ENCODE assay signal across 18 cellular contexts in the genomic region with DNA sequence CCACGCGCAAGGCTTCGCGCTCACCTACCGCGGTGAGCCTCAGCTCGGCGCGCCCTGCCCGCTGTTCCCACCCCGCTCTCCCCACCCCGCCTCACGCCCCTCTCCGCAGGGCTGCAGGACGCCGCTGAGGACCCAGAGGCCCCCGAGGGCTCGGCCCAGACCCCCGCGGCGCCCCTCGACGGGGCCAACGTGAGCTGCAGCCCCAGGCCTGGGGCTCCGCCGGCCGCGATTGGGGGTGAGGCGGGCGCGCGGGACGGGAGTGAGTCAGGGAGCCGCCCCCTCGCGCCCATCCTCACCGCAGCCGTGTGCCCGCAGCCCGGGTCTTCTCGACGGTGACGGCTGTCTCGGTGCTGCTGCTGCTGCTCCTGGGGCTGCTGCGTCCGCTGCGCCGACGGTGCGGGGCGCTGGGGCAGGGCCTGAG. TPM values are rescaled to one million over a fixed set of nuclear protein-coding genes. Genes with fewer than 3 reads are reported as not detected.
DNase-seq lines count a peak whose midpoint lies in the region; ATAC-seq and TF ChIP-seq lines count a peak whose summit lies in the region.
"Had no signal": no experiment of that assay in that cellular context is flagged by ENCODE, and none has a peak within 500 bp of the region (broad histone marks: within the 10 kb centered on the region; RNA-seq: fewer than 3 reads in every experiment).

No MANE protein-coding gene starts in this region.

- H3K9ac ChIP-seq in BLaER1 treated with 17β-estradiol and CSF1 and Interleukin-3, amounts not matched to agents 10 nM and 100 nM = peak overlapping the region in 4 of 11 experiments; percentile 86 to 92 (median 90); a peak in 2 of 22 replicates
- no peak overlapping the region for H3K9ac ChIP-seq in OCI-LY1 (ENCODE audit: low read length)
- no peak overlapping the region for H3K9ac ChIP-seq in mesenchymal stem cell (ENCODE audit: low read length)
- H3K9ac ChIP-seq: KMS-11 had no signal

- no peak overlapping the region for H3K18ac ChIP-seq in mesenchymal stem cell (ENCODE audit: low read depth in 1 of 2, low read length in 2 of 2)

- H3K9me2 ChIP-seq in OCI-LY1 (ENCODE audit: low read depth, low read length) = no peaks in the 10 kb centered on the region

- whole genome bisulfite sequencing in mesenchymal stem cell = 68% methylated on average over 50 of the region's 51 CpGs

- no peak overlapping the region for H3K4me3 ChIP-seq in BLaER1 treated with 17β-estradiol and CSF1 and Interleukin-3, amounts not matched to agents 10 nM and 100 nM
- H3K4me3 ChIP-seq in OCI-LY1 (ENCODE audit: low read depth, low read length, poor library complexity, severe bottlenecking) (peak overlapping the region; percentile 23), mesenchymal stem cell (ENCODE audit: insufficient read depth in 1 of 2, low read depth in 1 of 2, low read length in 2 of 2) (no peak overlapping the region)
- H3K4me3 ChIP-seq: body of pancreas, SJSA1 had no signal

- H2BK120ac ChIP-seq in mesenchymal stem cell (ENCODE audit: low read depth, low read length) = no peak overlapping the region

- H3K4me1 ChIP-seq in BLaER1 treated with 17β-estradiol and CSF1 and Interleukin-3, amounts not matched to agents 10 nM and 100 nM = peaks cover 71 to 82% (median 78%) of the 10 kb centered on the region in 10 experiments
- H3K4me1 ChIP-seq in OCI-LY1 (ENCODE audit: insufficient read depth, low read length, severe bottlenecking) (peaks cover 68% of the 10 kb centered on the region), mesenchymal stem cell (ENCODE audit: control insufficient read depth, insufficient read depth, low read depth, low read length) (peaks cover 60% of the 10 kb centered on the region)

- no peak for ATAC-seq in SK-N-SH treated with all-trans-retinoic acid at 6 μM for 48 hours
- no peak for ATAC-seq in GM21367 (IDR thresholded peaks at IDR 0.05; ENCODE audit: unreplicated experiment)
- ATAC-seq: body of pancreas, PC-3 had no signal

- H2BK12ac ChIP-seq in mesenchymal stem cell (ENCODE audit: low read length in 2 of 2) = no peak overlapping the region

- peaks cover 20 to 81% (median 49%) of the 10 kb centered on the region in 11 experiments for H4K20me1 ChIP-seq in BLaER1 treated with 17β-estradiol and CSF1 and Interleukin-3, amounts not matched to agents 10 nM and 100 nM
- H4K20me1 ChIP-seq in OCI-LY1 (ENCODE audit: insufficient read depth, low read length) = no peaks in the 10 kb centered on the region

- H2AK5ac ChIP-seq in mesenchymal stem cell (ENCODE audit: low read length, severe bottlenecking) = no peak overlapping the region

- H3K27me3 ChIP-seq in BLaER1 treated with 17β-estradiol and CSF1 and Interleukin-3, amounts not matched to agents 10 nM and 100 nM = peaks cover 0 to 27% (median 16%) of the 10 kb centered on the region in 11 experiments; a peak in 14 of 22 replicates
- H3K27me3 ChIP-seq in OCI-LY1 (ENCODE audit: insufficient read depth, low read length) = no peaks in the 10 kb centered on the region
- H3K27me3 ChIP-seq in mesenchymal stem cell (ENCODE audit: control insufficient read depth in 1 of 2, insufficient read depth in 1 of 2, low read length in 2 of 2) = peaks cover 45 to 58% of the 10 kb centered on the region in 2 experiments
- H3K27me3 ChIP-seq: testis had no signal

- H4K91ac ChIP-seq in mesenchymal stem cell (ENCODE audit: low read length) = peak overlapping the region; percentile 21

- H3K4me2 ChIP-seq in BLaER1 treated with 17β-estradiol and CSF1 and Interleukin-3, amounts not matched to agents 10 nM and 100 nM = peak overlapping the region in 9 of 11 experiments; percentile 92 to 99 (median 96); a peak in 11 of 22 replicates
- H3K4me2 ChIP-seq in OCI-LY1 (ENCODE audit: low read length) = peak overlapping the region; percentile 12; the same call in 1 of the 2 replicates
- H3K4me2 ChIP-seq in mesenchymal stem cell (ENCODE audit: low read length, poor library complexity, severe bottlenecking) = no peak overlapping the region

- H2BK15ac ChIP-seq in mesenchymal stem cell (ENCODE audit: low read depth, poor library complexity, severe bottlenecking) = no peak overlapping the region

- no peaks in the 10 kb centered on the region for H3K79me2 ChIP-seq in OCI-LY1 (ENCODE audit: insufficient read depth, low read length)

- no peaks in the 10 kb centered on the region for H3F3A ChIP-seq in OCI-LY1 (ENCODE audit: insufficient read depth, low read length)

- H2AFZ ChIP-seq in OCI-LY1 (ENCODE audit: low read length) = no peak overlapping the region
- no peak overlapping the region for H2AFZ ChIP-seq in mesenchymal stem cell (ENCODE audit: low read depth, low read length)

- no peak overlapping the region for H3K27ac ChIP-seq in BLaER1 treated with 17β-estradiol and CSF1 and Interleukin-3, amounts not matched to agents 10 nM and 100 nM
- H3K27ac ChIP-seq in OCI-LY1 (ENCODE audit: low read depth, low read length, poor library complexity, severe bottlenecking) = no peak overlapping the region
- no peak overlapping the region for H3K27ac ChIP-seq in mesenchymal stem cell (ENCODE audit: low read length, poor library complexity, severe bottlenecking)
- H3K27ac ChIP-seq: body of pancreas, KMS-11, sigmoid colon, SJSA1, testis had no signal

- no peak for TF ChIP-seq CTCF in OCI-LY1 (IDR thresholded peaks at IDR 0.05; ENCODE audit: low read length)

- no peak overlapping the region for H3K23ac ChIP-seq in mesenchymal stem cell (ENCODE audit: low read length in 2 of 2)

- peaks cover 11% of the 10 kb centered on the region for H3K79me1 ChIP-seq in mesenchymal stem cell (replicated peaks; ENCODE audit: low read length, poor library complexity, severe bottlenecking)

- H3K36me3 ChIP-seq in BLaER1 treated with 17β-estradiol and CSF1 and Interleukin-3, amounts not matched to agents 10 nM and 100 nM = peaks cover 0 to 16% (median under 1%) of the 10 kb centered on the region in 11 experiments; a peak in 10 of 22 replicates
- peaks cover 17% of the 10 kb centered on the region; the same call in 1 of the 2 replicates for H3K36me3 ChIP-seq in OCI-LY1 (ENCODE audit: insufficient read depth, low read length)
- peaks cover 0 to 16% of the 10 kb centered on the region in 2 experiments for H3K36me3 ChIP-seq in mesenchymal stem cell (ENCODE audit: control insufficient read depth in 1 of 2, insufficient read depth in 2 of 2, low read depth in 1 of 2, low read length in 2 of 2)
- H3K36me3 ChIP-seq: sigmoid colon had no signal

- H4K8ac ChIP-seq in mesenchymal stem cell (ENCODE audit: low read length) = no peak overlapping the region

- H2BK5ac ChIP-seq in mesenchymal stem cell (ENCODE audit: low read depth, low read length, poor library complexity, severe bottlenecking) = no peak overlapping the region

- no peak overlapping the region for H3K14ac ChIP-seq in mesenchymal stem cell (ENCODE audit: low read length in 2 of 2)

- no peak for DNase-seq in mesenchymal stem cell
- DNase-seq in AG20443 (ENCODE audit: low spot score) = no peak
- DNase-seq: activated CD4-positive, alpha-beta T cell treated with anti-CD3 and anti-CD28 coated beads, Interleukin-2, amount 50 U/mL, for 1 hour; activated T-cell treated with anti-CD3 and anti-CD28 coated beads, Interleukin-2, amount 50 U/mL, for 1 hour; GOT3; islet precursor cell; NCI-H1105; NCI-H748 treated with DMSO at 0.1 percent for 48 hours; PC-3; sigmoid colon; testis had no signal

- H3K9me3 ChIP-seq in BLaER1 treated with 17β-estradiol and CSF1 and Interleukin-3, amounts not matched to agents 10 nM and 100 nM (replicated peaks in 1 of 11) = no peaks in the 10 kb centered on the region
- H3K9me3 ChIP-seq in OCI-LY1 (ENCODE audit: low read length) (no peaks in the 10 kb centered on the region), mesenchymal stem cell (ENCODE audit: control insufficient read depth, low read length) (no peaks in the 10 kb centered on the region)
- H3K9me3 ChIP-seq: body of pancreas, sigmoid colon, SJSA1, testis had no signal

- no peak overlapping the region for H3K4ac ChIP-seq in mesenchymal stem cell (ENCODE audit: low read depth in 1 of 2, low read length in 2 of 2)

TF ChIP-seq in SK-N-SH treated with all-trans-retinoic acid at 6 μM for 48 hours, 23 proteins besides CTCF, POLR2A, EP300 and RAD21 (continues in another document):
- no peak for TF ChIP-seq ZFP30 (CRISPR knock-in tag; IDR thresholded peaks at IDR 0.05)
- TF ChIP-seq SNAI2 (CRISPR knock-in tag; IDR thresholded peaks at IDR 0.05) = no peak
- TF ChIP-seq, protein P1, sequence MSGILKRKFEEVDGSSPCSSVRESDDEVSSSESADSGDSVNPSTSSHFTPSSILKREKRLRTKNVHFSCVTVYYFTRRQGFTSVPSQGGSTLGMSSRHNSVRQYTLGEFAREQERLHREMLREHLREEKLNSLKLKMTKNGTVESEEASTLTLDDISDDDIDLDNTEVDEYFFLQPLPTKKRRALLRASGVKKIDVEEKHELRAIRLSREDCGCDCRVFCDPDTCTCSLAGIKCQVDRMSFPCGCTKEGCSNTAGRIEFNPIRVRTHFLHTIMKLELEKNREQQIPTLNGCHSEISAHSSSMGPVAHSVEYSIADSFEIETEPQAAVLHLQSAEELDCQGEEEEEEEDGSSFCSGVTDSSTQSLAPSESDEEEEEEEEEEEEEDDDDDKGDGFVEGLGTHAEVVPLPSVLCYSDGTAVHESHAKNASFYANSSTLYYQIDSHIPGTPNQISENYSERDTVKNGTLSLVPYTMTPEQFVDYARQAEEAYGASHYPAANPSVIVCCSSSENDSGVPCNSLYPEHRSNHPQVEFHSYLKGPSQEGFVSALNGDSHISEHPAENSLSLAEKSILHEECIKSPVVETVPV (CRISPR knock-in tag; IDR thresholded peaks at IDR 0.05) = no peak
- no peak for TF ChIP-seq ISL1 (CRISPR knock-in tag; IDR thresholded peaks at IDR 0.05)
- no peak for TF ChIP-seq ZNF8 (CRISPR knock-in tag; IDR thresholded peaks at IDR 0.05)
- no peak for TF ChIP-seq TOX (CRISPR knock-in tag; IDR thresholded peaks at IDR 0.05; ENCODE audit: borderline replicate concordance)
- TF ChIP-seq TCF4 (CRISPR knock-in tag; IDR thresholded peaks at IDR 0.05; ENCODE audit: borderline replicate concordance) = no peak

RNA-seq across cellular contexts. Expression of gene PAQR4, which starts 1.9 kb away (rescaled TPM):
- polyA plus RNA-seq in mesenchymal stem cell (2013, experiment 1 of 2) = 4.9 TPM
- 4.8 TPM for polyA plus RNA-seq in mesenchymal stem cell (2013, experiment 2 of 2)

RNA-seq across cellular contexts. Expression of gene KREMEN2, which starts 3.1 kb away (rescaled TPM):
- polyA plus RNA-seq in mesenchymal stem cell (2013, experiment 1 of 2) = not detected
- 0.01 TPM for polyA plus RNA-seq in mesenchymal stem cell (2013, experiment 2 of 2)

RNA-seq across cellular contexts. Expression of gene PKMYT1, which starts 13.0 kb away (rescaled TPM):
- 7.7 TPM for polyA plus RNA-seq in mesenchymal stem cell (2013, experiment 1 of 2)
- 7.0 TPM for polyA plus RNA-seq in mesenchymal stem cell (2013, experiment 2 of 2)

RNA-seq across cellular contexts. Expression of gene CLDN9, which starts 45.5 kb away (rescaled TPM):
- polyA plus RNA-seq in mesenchymal stem cell (2013, experiment 1 of 2) = not detected
- not detected for polyA plus RNA-seq in mesenchymal stem cell (2013, experiment 2 of 2)

RNA-seq across cellular contexts. Expression of gene CLDN6, which starts 50.8 kb away (rescaled TPM):
- polyA plus RNA-seq in mesenchymal stem cell (2013, experiment 1 of 2) = 0.04 TPM
- 0.14 TPM for polyA plus RNA-seq in mesenchymal stem cell (2013, experiment 2 of 2)
- polyA plus RNA-seq: sigmoid colon had no signal
